ENCODE assay signal across 12 cellular contexts in the genomic region with DNA sequence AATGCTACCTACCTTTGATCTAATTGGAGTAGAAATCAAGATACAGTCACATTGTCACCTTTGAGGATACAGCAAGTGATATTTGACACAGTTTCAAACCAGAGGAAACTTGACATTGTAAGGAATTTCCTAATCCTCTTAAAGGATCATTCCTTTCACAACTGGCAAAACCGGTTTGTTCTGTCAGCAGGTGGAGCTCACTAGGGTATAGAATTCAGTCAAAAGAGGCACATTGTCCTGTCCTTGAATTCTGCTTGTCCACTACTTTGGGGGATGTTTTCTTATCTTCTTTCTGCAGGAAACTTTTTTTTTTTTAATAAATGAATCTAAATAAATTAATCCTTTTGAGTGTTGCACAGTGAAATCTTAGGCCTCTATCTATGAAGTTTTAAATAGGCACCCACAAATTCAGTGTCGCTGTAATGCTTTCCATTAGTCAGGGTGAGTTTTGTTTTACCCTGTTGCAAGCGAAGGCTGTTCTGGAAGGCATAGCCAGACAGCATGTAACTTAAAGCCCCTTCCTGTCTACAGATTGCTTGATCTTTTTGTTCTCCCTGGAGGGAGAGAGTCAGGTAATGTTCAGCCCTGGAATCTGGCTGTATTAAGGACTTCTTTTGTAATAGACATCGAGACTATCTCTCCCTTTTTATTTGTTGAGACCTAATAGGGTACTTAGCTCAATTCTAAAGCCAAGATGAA.
DNase-seq lines count a peak whose midpoint lies in the region; ATAC-seq and TF ChIP-seq lines count a peak whose summit lies in the region.
"Had no signal": no experiment of that assay in that cellular context is flagged by ENCODE, and none has a peak within 500 bp of the region (broad histone marks: within the 10 kb centered on the region; RNA-seq: fewer than 3 reads in every experiment).

No MANE protein-coding gene starts in this region.

- H3K36me3 ChIP-seq in breast epithelium: no peaks in the 10 kb centered on the region
- H3K36me3 ChIP-seq: SJCRH30 had no signal

- ATAC-seq in stimulated activated effector memory CD8-positive, alpha-beta T cell treated with anti-CD3 and anti-CD28 coated beads, Interleukin-12 subunit alpha, Interleukin-12 subunit beta, amount 100 ng/mL, for 72 hours: no peak
- ATAC-seq: right cardiac atrium had no signal

- no peak for TF ChIP-seq POLR2A in breast epithelium (IDR thresholded peaks at IDR 0.05)

- peaks cover 29% of the 10 kb centered on the region for H3K4me1 Mint-ChIP-seq in mesothelial cell of epicardium
- no peaks in the 10 kb centered on the region for H3K4me1 Mint-ChIP-seq in stimulated activated effector memory CD8-positive, alpha-beta T cell treated with anti-CD3 and anti-CD28 coated beads, Interleukin-12 subunit alpha, Interleukin-12 subunit beta, amount 100 ng/mL, for 72 hours
- H3K4me1 Mint-ChIP-seq: activated CD4-positive, alpha-beta T cell treated with anti-CD3 and anti-CD28 coated beads, Interleukin-2, amount 10 ng/mL, durations not matched to agents 24 days and 14 days had no signal

- TF ChIP-seq CTCF in breast epithelium (IDR thresholded peaks at IDR 0.05) (no peak), mesothelial cell of epicardium (IDR thresholded peaks at IDR 0.05; ENCODE audit: unreplicated experiment) (no peak)

- H3K4me3 ChIP-seq in breast epithelium: no peak overlapping the region
- H3K4me3 ChIP-seq: SJCRH30 had no signal

- peak overlapping the region; percentile 94 for H3K27ac Mint-ChIP-seq in mesothelial cell of epicardium
- H3K27ac Mint-ChIP-seq in stimulated activated effector memory CD8-positive, alpha-beta T cell treated with anti-CD3 and anti-CD28 coated beads, Interleukin-12 subunit alpha, Interleukin-12 subunit beta, amount 100 ng/mL, for 72 hours: no peak overlapping the region
- H3K27ac Mint-ChIP-seq: activated CD4-positive, alpha-beta T cell treated with anti-CD3 and anti-CD28 coated beads, Interleukin-2, amount 10 ng/mL, durations not matched to agents 24 days and 14 days had no signal

- peaks cover 27% of the 10 kb centered on the region for H3K9me3 Mint-ChIP-seq in mesothelial cell of epicardium
- H3K9me3 Mint-ChIP-seq in stimulated activated effector memory CD8-positive, alpha-beta T cell treated with anti-CD3 and anti-CD28 coated beads, Interleukin-12 subunit alpha, Interleukin-12 subunit beta, amount 100 ng/mL, for 72 hours: peaks cover 2% of the 10 kb centered on the region

- H3K27me3 Mint-ChIP-seq in mesothelial cell of epicardium (ENCODE audit: low read depth): no peaks in the 10 kb centered on the region
- H3K27me3 Mint-ChIP-seq: activated CD4-positive, alpha-beta T cell treated with anti-CD3 and anti-CD28 coated beads, Interleukin-2, amount 10 ng/mL, durations not matched to agents 24 days and 14 days had no signal

- intact Hi-C loops in breast epithelium (cut with DNase I; ENCODE audit: low total_unique reads): no loop called here

- H3K4me3 Mint-ChIP-seq in mesothelial cell of epicardium: no peak overlapping the region
- H3K4me3 Mint-ChIP-seq in stimulated activated effector memory CD8-positive, alpha-beta T cell treated with anti-CD3 and anti-CD28 coated beads, Interleukin-12 subunit alpha, Interleukin-12 subunit beta, amount 100 ng/mL, for 72 hours: no peak overlapping the region
- H3K4me3 Mint-ChIP-seq: activated CD4-positive, alpha-beta T cell treated with anti-CD3 and anti-CD28 coated beads, Interleukin-2, amount 10 ng/mL, durations not matched to agents 24 days and 14 days had no signal

- peaks cover 23% of the 10 kb centered on the region for H3K36me3 Mint-ChIP-seq in mesothelial cell of epicardium
- peaks cover 39% of the 10 kb centered on the region for H3K36me3 Mint-ChIP-seq in stimulated activated effector memory CD8-positive, alpha-beta T cell treated with anti-CD3 and anti-CD28 coated beads, Interleukin-12 subunit alpha, Interleukin-12 subunit beta, amount 100 ng/mL, for 72 hours

- no peaks in the 10 kb centered on the region for H3K27me3 ChIP-seq in breast epithelium
- H3K27me3 ChIP-seq: SJCRH30 had no signal

- DNase-seq in D341Med (ENCODE audit: low spot score): peak; percentile 34
- peak; percentile 37 for DNase-seq in NCI-H1105 treated with DMSO at 0.1 percent for 48 hours (lab: John Stamatoyannopoulos, UW)
- no peak for DNase-seq in breast epithelium (ENCODE audit: low spot score in 2 of 2)
- no peak for DNase-seq in mesothelial cell of epicardium (ENCODE audit: low spot score in 2 of 2, unreplicated experiment in 2 of 2)
- no peak for DNase-seq in Ammon's horn (ENCODE audit: low spot score)
- DNase-seq in NAMALWA (ENCODE audit: low spot score): no peak
- DNase-seq in stimulated activated effector memory CD8-positive, alpha-beta T cell treated with anti-CD3 and anti-CD28 coated beads, Interleukin-12 subunit alpha, Interleukin-12 subunit beta, amount 100 ng/mL, for 72 hours (ENCODE audit: low spot score in 2 of 2): no peak
- no peak for DNase-seq in NCI-H2107 (lab: John Stamatoyannopoulos, UW)
- DNase-seq: activated CD4-positive, alpha-beta T cell treated with anti-CD3 and anti-CD28 coated beads, Interleukin-2, amount 10 ng/mL, durations not matched to agents 24 days and 14 days; activated effector memory CD4-positive, alpha-beta T cell treated with anti-CD3 and anti-CD28 coated beads, Interleukin-2, amount 50 U/mL, for 16 hours; right cardiac atrium; SJCRH30 had no signal

- H3K4me1 ChIP-seq in breast epithelium: no peaks in the 10 kb centered on the region
- H3K4me1 ChIP-seq: SJCRH30 had no signal

- peaks cover 0 to 15% of the 10 kb centered on the region in 2 donors for H3K9me3 ChIP-seq in breast epithelium

- H3K27ac ChIP-seq in breast epithelium: peak overlapping the region; percentile 41 to 43
- H3K27ac ChIP-seq: SJCRH30 had no signal

Comparison
In these comparisons a context has a peak if more than half of its experiments do, and no peak if none do; other contexts are left out.
1. DNase-seq: peak in D341Med (single experiment) and NCI-H1105 treated with DMSO at 0.1 percent for 48 hours (single experiment); none in breast epithelium (0 of 2), mesothelial cell of epicardium (0 of 2), Ammon's horn (single experiment), NAMALWA (single experiment), stimulated activated effector memory CD8-positive, alpha-beta T cell treated with anti-CD3 and anti-CD28 coated beads, Interleukin-12 subunit alpha, Interleukin-12 subunit beta, amount 100 ng/mL, for 72 hours (0 of 2) and NCI-H2107 (single experiment).